ENCODE assay signal across 8 cellular contexts in the genomic region with DNA sequence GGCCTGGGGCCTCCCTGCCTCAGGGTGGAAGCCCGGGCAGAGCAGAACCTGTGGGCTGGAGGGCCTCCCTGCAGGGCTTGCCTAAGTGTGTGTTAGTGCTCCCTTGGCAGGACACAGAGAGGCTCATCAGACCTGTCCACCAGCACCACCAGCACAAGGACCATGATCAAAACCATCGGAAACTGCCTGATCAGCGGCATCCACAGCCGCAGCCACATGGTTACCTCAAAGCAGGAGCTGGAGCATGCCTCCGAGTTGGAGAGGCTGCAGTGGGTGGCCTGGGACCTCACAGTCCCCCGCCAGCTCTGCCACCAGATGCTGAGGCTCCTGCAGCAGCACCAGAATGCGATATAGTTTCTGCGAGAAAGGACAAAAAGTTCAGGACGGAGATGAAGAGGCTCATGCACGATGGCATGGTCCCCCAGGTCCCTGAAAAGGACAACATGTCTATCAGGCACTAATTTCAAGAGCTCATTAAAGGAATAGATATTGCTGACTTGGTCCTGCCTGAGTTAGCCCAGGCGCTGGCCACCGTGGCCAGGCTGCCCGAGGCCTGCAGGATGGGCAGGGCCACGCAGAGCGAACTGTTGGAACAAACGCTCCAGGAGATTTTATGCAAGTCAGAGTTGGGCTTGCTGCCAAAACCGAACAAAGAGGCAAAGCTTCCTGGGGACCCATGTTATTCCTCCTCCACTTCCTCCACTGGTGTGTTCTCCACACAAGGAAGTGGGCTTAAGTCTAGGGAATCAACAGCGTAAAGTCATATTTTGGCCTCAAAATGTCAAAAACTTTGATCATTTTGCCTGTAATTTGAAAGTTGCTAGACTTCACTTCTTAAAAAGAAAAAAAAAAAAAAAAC.
DNase-seq lines count a peak whose midpoint lies in the region; ATAC-seq and TF ChIP-seq lines count a peak whose summit lies in the region.

No MANE protein-coding gene starts in this region.

- H3K4me1 Mint-ChIP-seq in dendritic cell treated with granulocyte-macrophage colony-stimulating factor and Interleukin-4, amounts not matched to agents 40 ng/mL and 50 ng/mL, for 4 days (ENCODE audit: low read depth) = peaks cover 21% of the 10 kb centered on the region
- peaks cover 10% of the 10 kb centered on the region for H3K4me1 Mint-ChIP-seq in activated CD4-positive, alpha-beta T cell treated with anti-CD3 and anti-CD28 coated beads, Interleukin-2, amount 10 ng/mL, durations not matched to agents 24 days and 14 days
- peaks cover 19% of the 10 kb centered on the region for H3K4me1 Mint-ChIP-seq in activated CD4-positive, alpha-beta T cell treated with anti-CD3 and anti-CD28 coated beads for 36 hours

- peak overlapping the region; percentile 49 for H3K27ac Mint-ChIP-seq in dendritic cell treated with granulocyte-macrophage colony-stimulating factor and Interleukin-4, amounts not matched to agents 40 ng/mL and 50 ng/mL, for 4 days
- H3K27ac Mint-ChIP-seq in activated CD4-positive, alpha-beta T cell treated with anti-CD3 and anti-CD28 coated beads, Interleukin-2, amount 10 ng/mL, durations not matched to agents 24 days and 14 days = no peak overlapping the region
- no peak overlapping the region for H3K27ac Mint-ChIP-seq in activated CD4-positive, alpha-beta T cell treated with anti-CD3 and anti-CD28 coated beads for 36 hours

- H3K9me3 ChIP-seq in BE2C (no peaks in the 10 kb centered on the region), mucosa of descending colon (no peaks in the 10 kb centered on the region)

- peak; percentile 87 for ATAC-seq in mucosa of descending colon
- ATAC-seq in activated CD4-positive, alpha-beta T cell treated with anti-CD3 and anti-CD28 coated beads for 36 hours = no peak

- POLR2A ChIA-PET in activated CD4-positive, alpha-beta T cell treated with anti-CD3 and anti-CD28 coated beads for 36 hours (lab: Charles Lee) = no interaction called here

- H3K4me1 ChIP-seq in BE2C (no peaks in the 10 kb centered on the region; the same call in 1 of the 2 replicates), mucosa of descending colon (ENCODE audit: low read depth) (peaks cover 11% of the 10 kb centered on the region)

- no peaks in the 10 kb centered on the region for H3K36me3 Mint-ChIP-seq in dendritic cell treated with granulocyte-macrophage colony-stimulating factor and Interleukin-4, amounts not matched to agents 40 ng/mL and 50 ng/mL, for 4 days (ENCODE audit: low read depth)
- no peaks in the 10 kb centered on the region for H3K36me3 Mint-ChIP-seq in activated CD4-positive, alpha-beta T cell treated with anti-CD3 and anti-CD28 coated beads, Interleukin-2, amount 10 ng/mL, durations not matched to agents 24 days and 14 days (ENCODE audit: low read depth)
- peaks cover 4% of the 10 kb centered on the region for H3K36me3 Mint-ChIP-seq in activated CD4-positive, alpha-beta T cell treated with anti-CD3 and anti-CD28 coated beads for 36 hours (ENCODE audit: low read depth)

- peak overlapping the region; percentile 43 for H3K4me3 Mint-ChIP-seq in dendritic cell treated with granulocyte-macrophage colony-stimulating factor and Interleukin-4, amounts not matched to agents 40 ng/mL and 50 ng/mL, for 4 days
- H3K4me3 Mint-ChIP-seq in activated CD4-positive, alpha-beta T cell treated with anti-CD3 and anti-CD28 coated beads, Interleukin-2, amount 10 ng/mL, durations not matched to agents 24 days and 14 days = no peak overlapping the region
- H3K4me3 Mint-ChIP-seq in activated CD4-positive, alpha-beta T cell treated with anti-CD3 and anti-CD28 coated beads for 36 hours = no peak overlapping the region

- H3K9me3 Mint-ChIP-seq in dendritic cell treated with granulocyte-macrophage colony-stimulating factor and Interleukin-4, amounts not matched to agents 40 ng/mL and 50 ng/mL, for 4 days = no peaks in the 10 kb centered on the region
- H3K9me3 Mint-ChIP-seq in activated CD4-positive, alpha-beta T cell treated with anti-CD3 and anti-CD28 coated beads, Interleukin-2, amount 10 ng/mL, durations not matched to agents 24 days and 14 days = peaks cover 7% of the 10 kb centered on the region
- no peaks in the 10 kb centered on the region for H3K9me3 Mint-ChIP-seq in activated CD4-positive, alpha-beta T cell treated with anti-CD3 and anti-CD28 coated beads for 36 hours (ENCODE audit: low read depth)

- intact Hi-C loops in dendritic cell treated with granulocyte-macrophage colony-stimulating factor and Interleukin-4, amounts not matched to agents 40 ng/mL and 50 ng/mL, for 4 days (cut with micrococcal nuclease) = no loop called here
- intact Hi-C loops in mucosa of descending colon (cut with DNase I, micrococcal nuclease) = no loop called here
- intact Hi-C loops in activated CD4-positive, alpha-beta T cell treated with anti-CD3 and anti-CD28 coated beads, Interleukin-2, amount 10 ng/mL, durations not matched to agents 24 days and 14 days (cut with micrococcal nuclease) = no loop called here
- intact Hi-C loops in activated CD4-positive, alpha-beta T cell treated with anti-CD3 and anti-CD28 coated beads for 36 hours (cut with DNase I, micrococcal nuclease) = no loop called here

- H3K4me3 ChIP-seq in BE2C (ENCODE audit: low read depth, low read length) (no peak overlapping the region), mucosa of descending colon (no peak overlapping the region)

- DNase-seq in BE2C (peak; percentile 55), NCI-H2029 (lab: John Stamatoyannopoulos, UW) (peak; percentile 87), mucosa of descending colon (peak in 2 of 3 donors; percentile 64 to 85), HuH-7.5 (ENCODE audit: low spot score) (no peak), NCI-H187 treated with DMSO at 0.1 percent for 48 hours (lab: John Stamatoyannopoulos, UW) (no peak)
- no peak for DNase-seq in activated CD4-positive, alpha-beta T cell treated with anti-CD3 and anti-CD28 coated beads, Interleukin-2, amount 10 ng/mL, durations not matched to agents 24 days and 14 days
- no peak for DNase-seq in activated CD4-positive, alpha-beta T cell treated with anti-CD3 and anti-CD28 coated beads for 36 hours

- no peaks in the 10 kb centered on the region for H3K27me3 ChIP-seq in BE2C

- CTCF ChIA-PET in activated CD4-positive, alpha-beta T cell treated with anti-CD3 and anti-CD28 coated beads for 36 hours (lab: Charles Lee) = interaction anchor here (0.7 to 0.8 kb wide), 2 partner anchors 17 to 56 kb away, joined by 3 to 4 read pairs; no protein-coding TSS in a partner anchor

- TF ChIP-seq CTCF in BE2C (IDR thresholded peaks at IDR 0.05; ENCODE audit: low read depth, low read length) (no peak), mucosa of descending colon (IDR thresholded peaks at IDR 0.05) (no peak)

- H3K36me3 ChIP-seq in BE2C (no peaks in the 10 kb centered on the region), mucosa of descending colon (ENCODE audit: low read depth) (no peaks in the 10 kb centered on the region)

- H3K27me3 Mint-ChIP-seq in dendritic cell treated with granulocyte-macrophage colony-stimulating factor and Interleukin-4, amounts not matched to agents 40 ng/mL and 50 ng/mL, for 4 days = no peaks in the 10 kb centered on the region
- H3K27me3 Mint-ChIP-seq in activated CD4-positive, alpha-beta T cell treated with anti-CD3 and anti-CD28 coated beads, Interleukin-2, amount 10 ng/mL, durations not matched to agents 24 days and 14 days = peaks cover 1% of the 10 kb centered on the region
- H3K27me3 Mint-ChIP-seq in activated CD4-positive, alpha-beta T cell treated with anti-CD3 and anti-CD28 coated beads for 36 hours = no peaks in the 10 kb centered on the region

Comparison
In these comparisons a context has a peak if more than half of its experiments do, and no peak if none do; other contexts are left out.
1. DNase-seq: peak in BE2C (single experiment), NCI-H2029 (single experiment) and mucosa of descending colon (2 of 3); none in activated CD4-positive, alpha-beta T cell treated with anti-CD3 and anti-CD28 coated beads, Interleukin-2, amount 10 ng/mL, durations not matched to agents 24 days and 14 days (single experiment), activated CD4-positive, alpha-beta T cell treated with anti-CD3 and anti-CD28 coated beads for 36 hours (single experiment), HuH-7.5 (single experiment) and NCI-H187 treated with DMSO at 0.1 percent for 48 hours (single experiment).